ENCODE assay signal across 1 cellular context in genomic region chr11:72834905-72835304, GRCh38.
TF ChIP-seq lines count a peak whose summit lies in the region.

No MANE protein-coding gene starts in this region.

TF ChIP-seq in H1, 55 proteins besides CTCF, POLR2A, EP300 and RAD21:
- no peak for TF ChIP-seq JUN (IDR thresholded peaks at IDR 0.05; ENCODE audit: low read depth, low read length)
